In genomic region chrX:54808109-54808604, GRCh38 we compare ENCODE assay signal across 8 cellular contexts. TPM values are rescaled to one million over a fixed set of nuclear protein-coding genes. Genes with fewer than 3 reads are reported as not detected.
DNase-seq lines count a peak whose midpoint lies in the region; ATAC-seq lines count a peak whose summit lies in the region.

No MANE protein-coding gene starts in this region.

- peak overlapping the region; percentile 71 for H3K4me3 ChIP-seq in Jurkat, Clone E6-1 (ENCODE audit: low read length)

- DNase-seq in DMS79 treated with DMSO at 0.1 percent for 48 hours (lab: John Stamatoyannopoulos, UW) (peak; percentile 62), T-helper 22 cell (ENCODE audit: low read depth) (peak; percentile 17), cerebellar cortex (ENCODE audit: low spot score) (peak; percentile 72), kidney tubule cell (ENCODE audit: low spot score) (peak; percentile 30), dermis blood vessel endothelial cell (no peak)
- DNase-seq in Jurkat, Clone E6-1 (ENCODE audit: low read depth, low spot score), result peak; percentile 22
- peak; percentile 48 for DNase-seq in stimulated activated CD4-positive, alpha-beta T cell treated with anti-CD3 and anti-CD28 coated beads, Interleukin-15, amount 100 ng/mL, for 24 hours

- peak; percentile 20 for ATAC-seq in GM21526 (IDR thresholded peaks at IDR 0.05; ENCODE audit: low FRiP score, unreplicated experiment)

RNA-seq across cellular contexts. Expression of gene MAGED2, which starts 0.6 kb away (rescaled TPM):
- 99.2 TPM for polyA plus RNA-seq in Jurkat, Clone E6-1 (2012; ENCODE audit: insufficient read depth, insufficient read length)
- total RNA-seq in dermis blood vessel endothelial cell, result 224 and 341 TPM in 2 replicates

RNA-seq across cellular contexts. Expression of gene ITIH6, which starts 10.1 kb away (rescaled TPM):
- polyA plus RNA-seq in Jurkat, Clone E6-1 (2012; ENCODE audit: insufficient read depth, insufficient read length), result not detected
- not detected in 2 replicates for total RNA-seq in dermis blood vessel endothelial cell
